10 cellular contexts compared by ENCODE assay signal in genomic region chr22:23767303-23767672, GRCh38. TPM values are rescaled to one million over a fixed set of nuclear protein-coding genes. Genes with fewer than 3 reads are reported as not detected.
DNase-seq lines count a peak whose midpoint lies in the region; ATAC-seq, FAIRE-seq and TF ChIP-seq lines count a peak whose summit lies in the region.
"Had no signal": no experiment of that assay in that cellular context is flagged by ENCODE, and none has a peak within 500 bp of the region (broad histone marks: within the 10 kb centered on the region; RNA-seq: fewer than 3 reads in every experiment).

No MANE protein-coding gene starts in this region.

- H3K79me2 ChIP-seq in astrocyte (ENCODE audit: insufficient read depth, low read length) (no peaks in the 10 kb centered on the region), keratinocyte (ENCODE audit: control insufficient read depth, insufficient read depth, low read length) (no peaks in the 10 kb centered on the region)

- no peaks in the 10 kb centered on the region for H3K27me3 ChIP-seq in astrocyte (ENCODE audit: insufficient read depth, low read length)
- H3K27me3 ChIP-seq in keratinocyte (ENCODE audit: control insufficient read depth, extremely low read depth, insufficient read depth, low read length), result peaks cover 9% of the 10 kb centered on the region
- H3K27me3 ChIP-seq in stomach smooth muscle (ENCODE audit: control insufficient read depth in 1 of 2, insufficient read depth in 2 of 2, low read length in 2 of 2), result no peaks in the 10 kb centered on the region

- H2AFZ ChIP-seq in astrocyte (ENCODE audit: low read depth, low read length) (peak overlapping the region; percentile 99), keratinocyte (ENCODE audit: control insufficient read depth, low read length) (peak overlapping the region; percentile 95)

- peaks cover 20 to 38% (median 25%) of the 10 kb centered on the region in 3 donors for H3K4me1 Mint-ChIP-seq in IgD-negative memory B cell
- peaks cover 6% of the 10 kb centered on the region for H3K4me1 Mint-ChIP-seq in astrocyte (ENCODE audit: low read depth, unreplicated experiment)

- H3K27ac ChIP-seq in astrocyte (ENCODE audit: low read depth, low read length), result no peak overlapping the region
- no peak overlapping the region for H3K27ac ChIP-seq in keratinocyte (ENCODE audit: control insufficient read depth, insufficient read depth, low read length)
- peak overlapping the region; percentile 86 for H3K27ac ChIP-seq in stomach smooth muscle (ENCODE audit: low read length)

- H3K27me3 Mint-ChIP-seq in IgD-negative memory B cell (no peaks in the 10 kb centered on the region), astrocyte (ENCODE audit: low read depth, unreplicated experiment) (no peaks in the 10 kb centered on the region)

- H3K27ac Mint-ChIP-seq in IgD-negative memory B cell, result peak overlapping the region in 1 of 3 donors; percentile 77
- no peak overlapping the region for H3K27ac Mint-ChIP-seq in astrocyte (ENCODE audit: unreplicated experiment)

- H3K36me3 ChIP-seq in astrocyte (ENCODE audit: insufficient read depth, low read length) (no peaks in the 10 kb centered on the region), keratinocyte (ENCODE audit: control insufficient read depth in 2 of 2, extremely low read depth in 1 of 2, insufficient read depth in 2 of 2, low read length in 2 of 2) (no peaks in the 10 kb centered on the region), stomach smooth muscle (ENCODE audit: control insufficient read depth in 2 of 2, insufficient read depth in 2 of 2, low read length in 2 of 2) (no peaks in the 10 kb centered on the region)

- H3K4me3 ChIP-seq in astrocyte (ENCODE audit: insufficient read depth, low read depth, low read length) (peak overlapping the region; percentile 72), keratinocyte (ENCODE audit: control insufficient read depth in 2 of 3, extremely low read depth in 1 of 3, insufficient read depth in 2 of 3, low read depth in 1 of 3, low read length in 3 of 3) (peak overlapping the region; percentile 13 to 69 (median 62)), stomach smooth muscle (ENCODE audit: low read length in 2 of 2) (peak overlapping the region; percentile 84 to 90)

- H3K36me3 Mint-ChIP-seq in IgD-negative memory B cell (peaks cover 2% of the 10 kb centered on the region), astrocyte (ENCODE audit: low read depth, unreplicated experiment) (no peaks in the 10 kb centered on the region)

- peaks cover 5% of the 10 kb centered on the region for H4K20me1 ChIP-seq in astrocyte (ENCODE audit: insufficient read depth, low read length)
- no peaks in the 10 kb centered on the region for H4K20me1 ChIP-seq in keratinocyte (ENCODE audit: control insufficient read depth, extremely low read depth, insufficient read depth, low read length)

- H3K4me2 ChIP-seq in astrocyte (ENCODE audit: low read length) (peak overlapping the region; percentile 100), keratinocyte (ENCODE audit: control insufficient read depth, extremely low read depth, insufficient read depth, low read depth, low read length) (peak overlapping the region; percentile 94)

- H3K4me1 ChIP-seq in astrocyte (ENCODE audit: insufficient read depth, low read length), result peaks cover 17% of the 10 kb centered on the region
- H3K4me1 ChIP-seq in keratinocyte (ENCODE audit: control insufficient read depth, extremely low read depth, insufficient read depth, low read length), result peaks cover 7% of the 10 kb centered on the region
- peaks cover 52% of the 10 kb centered on the region for H3K4me1 ChIP-seq in stomach smooth muscle (ENCODE audit: control insufficient read depth, insufficient read depth, low read length)

- H3K9me3 ChIP-seq in astrocyte (ENCODE audit: insufficient read depth, low read depth, low read length) (no peaks in the 10 kb centered on the region), keratinocyte (ENCODE audit: control insufficient read depth, low read depth, low read length) (no peaks in the 10 kb centered on the region), stomach smooth muscle (ENCODE audit: control insufficient read depth in 2 of 2, low read length in 2 of 2) (no peaks in the 10 kb centered on the region)

- H3K9me3 Mint-ChIP-seq in IgD-negative memory B cell (no peaks in the 10 kb centered on the region), astrocyte (ENCODE audit: unreplicated experiment) (no peaks in the 10 kb centered on the region)

- FAIRE-seq in astrocyte (lab: Jason Lieb, UNC) (no peak), keratinocyte (lab: Jason Lieb, UNC) (no peak)
- FAIRE-seq: colon had no signal

- no peaks in the 10 kb centered on the region for H3K9me1 ChIP-seq in keratinocyte (ENCODE audit: control insufficient read depth, extremely low read depth, insufficient read depth, low read length)

- TF ChIP-seq CTCF in astrocyte (IDR thresholded peaks at IDR 0.05; ENCODE audit: insufficient read depth, low read depth, low read length), result no peak
- no peak for TF ChIP-seq CTCF in keratinocyte (optimal IDR thresholded peaks at IDR 0.05 in 1 of 3, IDR thresholded peaks at IDR 0.05 in 1 of 3, conservative IDR thresholded peaks at IDR 0.05 in 1 of 3; ENCODE audit: extremely low read depth in 1 of 3, insufficient read depth in 2 of 3, low read length in 3 of 3)

- H3K9ac ChIP-seq in astrocyte (ENCODE audit: low read length) (peak overlapping the region; percentile 81), keratinocyte (ENCODE audit: control insufficient read depth, extremely low read depth, insufficient read depth, low read length) (peak overlapping the region; percentile 72), stomach smooth muscle (ENCODE audit: low read length in 2 of 2) (peak overlapping the region; percentile 86 to 88)

- no peak for ATAC-seq in GM18907 (IDR thresholded peaks at IDR 0.05; ENCODE audit: unreplicated experiment)

- dilution Hi-C loops in keratinocyte (cut with MboI; ENCODE audit: extremely low pct_ligation_motif_present, low sequenced_read_pairs), result no loop called here

- H3K4me3 Mint-ChIP-seq in IgD-negative memory B cell (peak overlapping the region; percentile 76 to 93 (median 88)), astrocyte (ENCODE audit: unreplicated experiment) (peak overlapping the region; percentile 69)

- DNase-seq in astrocyte (ENCODE audit: low read depth), result no peak
- DNase-seq in keratinocyte (ENCODE audit: low read depth, low spot score), result no peak
- DNase-seq in NCI-H345 treated with DMSO at 0.1 percent for 48 hours (lab: John Stamatoyannopoulos, UW; ENCODE audit: unreplicated experiment), result no peak
- no peak for DNase-seq in NCI-H510A treated with DMSO at 0.1 percent for 48 hours (lab: John Stamatoyannopoulos, UW)
- no peak for DNase-seq in DMS153 treated with DMSO at 0.1 percent for 48 hours (lab: John Stamatoyannopoulos, UW; ENCODE audit: unreplicated experiment)

RNA-seq across cellular contexts. Expression of gene CHCHD10, which starts 0.5 kb away (rescaled TPM):
- polyA plus RNA-seq in IgD-negative memory B cell (70.6 TPM), keratinocyte (10.4 to 14.8 TPM (median 10.6 TPM) in 3 replicates)
- total RNA-seq in astrocyte, result 60.9 and 70.5 TPM in 2 replicates
- polyA plus RNA-seq in keratinocyte (2011; ENCODE audit: low read depth), result 4.3 TPM
- polyA plus RNA-seq in keratinocyte (2011; cell fraction: cytosol; rRNA removed), result 31.4 and 45.7 TPM in 2 replicates
- 9.9 and 22.3 TPM in 2 replicates for polyA plus RNA-seq in keratinocyte (2011; cell fraction: nucleus; rRNA removed)
- polyA plus RNA-seq in keratinocyte (2012; ENCODE audit: low replicate concordance), result 39.3 and 66.4 TPM in 2 replicates
- 12.3 to 115 TPM (median 20.7 TPM) in 3 replicates for polyA minus RNA-seq in keratinocyte
- polyA minus RNA-seq in keratinocyte (2011; cell fraction: cytosol; rRNA and poly(A)+ RNA removed), result 30.9 TPM
- polyA minus RNA-seq in keratinocyte (2011; cell fraction: nucleus; rRNA and poly(A)+ RNA removed), result 4.7 and 13.8 TPM in 2 replicates

RNA-seq across cellular contexts. Expression of gene C22orf15, which starts 4.5 kb away (rescaled TPM):
- polyA plus RNA-seq in IgD-negative memory B cell (not detected), keratinocyte (0.06 TPM in 1 of 3 replicates, not detected in the others)
- total RNA-seq in astrocyte, result 0.38 and 0.39 TPM in 2 replicates
- polyA plus RNA-seq in keratinocyte (2011; ENCODE audit: low read depth), result not detected
- polyA plus RNA-seq in keratinocyte (2011; cell fraction: cytosol; rRNA removed), result not detected in 2 replicates
- not detected in 2 replicates for polyA plus RNA-seq in keratinocyte (2011; cell fraction: nucleus; rRNA removed)
- polyA plus RNA-seq in keratinocyte (2012; ENCODE audit: low replicate concordance), result not detected in 2 replicates
- polyA minus RNA-seq in keratinocyte, result not detected in 3 replicates
- polyA minus RNA-seq in keratinocyte (2011; cell fraction: cytosol; rRNA and poly(A)+ RNA removed), result not detected
- not detected in 2 replicates for polyA minus RNA-seq in keratinocyte (2011; cell fraction: nucleus; rRNA and poly(A)+ RNA removed)
- total RNA-seq: HT-29 had no signal

RNA-seq across cellular contexts. Expression of gene MMP11, which starts 5.4 kb away (rescaled TPM):
- polyA plus RNA-seq in IgD-negative memory B cell, result 6.6 TPM
- 12.2 and 23.7 TPM in 2 replicates for total RNA-seq in astrocyte
- polyA plus RNA-seq in keratinocyte, result 0.06 to 0.20 TPM (median 0.13 TPM) in 3 replicates
- not detected for polyA plus RNA-seq in keratinocyte (2011; ENCODE audit: low read depth)
- not detected in 2 replicates for polyA plus RNA-seq in keratinocyte (2011; cell fraction: cytosol; rRNA removed)
- polyA plus RNA-seq in keratinocyte (2011; cell fraction: nucleus; rRNA removed), result 0.12 and 0.20 TPM in 2 replicates
- polyA plus RNA-seq in keratinocyte (2012; ENCODE audit: low replicate concordance), result 0.15 TPM in 1 of 2 replicates, not detected in the other
- polyA minus RNA-seq in keratinocyte, result 0.38 TPM in 1 of 3 replicates, not detected in the others
- not detected for polyA minus RNA-seq in keratinocyte (2011; cell fraction: cytosol; rRNA and poly(A)+ RNA removed)
- polyA minus RNA-seq in keratinocyte (2011; cell fraction: nucleus; rRNA and poly(A)+ RNA removed), result not detected in 2 replicates

RNA-seq across cellular contexts. Expression of gene VPREB3, which starts 13.1 kb away (rescaled TPM):
- polyA plus RNA-seq in IgD-negative memory B cell, result 1,081 TPM
- 0.50 TPM in 1 of 2 replicates, not detected in the other for total RNA-seq in astrocyte
- polyA plus RNA-seq in keratinocyte, result 0.19 TPM in 1 of 3 replicates, not detected in the others
- 1.2 TPM for polyA plus RNA-seq in keratinocyte (2011; ENCODE audit: low read depth)
- polyA plus RNA-seq in keratinocyte (2011; cell fraction: cytosol; rRNA removed), result 0.22 TPM in 1 of 2 replicates, not detected in the other
- not detected in 2 replicates for polyA plus RNA-seq in keratinocyte (2011; cell fraction: nucleus; rRNA removed)
- 1.7 TPM in 1 of 2 replicates, not detected in the other for polyA plus RNA-seq in keratinocyte (2012; ENCODE audit: low replicate concordance)
- polyA minus RNA-seq in keratinocyte, result not detected in 3 replicates
- not detected for polyA minus RNA-seq in keratinocyte (2011; cell fraction: cytosol; rRNA and poly(A)+ RNA removed)
- not detected in 2 replicates for polyA minus RNA-seq in keratinocyte (2011; cell fraction: nucleus; rRNA and poly(A)+ RNA removed)
- total RNA-seq: HT-29 had no signal

RNA-seq across cellular contexts. Expression of gene ZNF70, which starts 16.4 kb away (rescaled TPM):
- polyA plus RNA-seq in IgD-negative memory B cell, result 0.20 TPM
- 8.8 and 10.3 TPM in 2 replicates for total RNA-seq in astrocyte
- polyA plus RNA-seq in keratinocyte, result 0.46 to 0.82 TPM (median 0.55 TPM) in 3 replicates
- 0.20 TPM for polyA plus RNA-seq in keratinocyte (2011; ENCODE audit: low read depth)
- polyA plus RNA-seq in keratinocyte (2011; cell fraction: cytosol; rRNA removed), result 0.55 and 0.69 TPM in 2 replicates
- polyA plus RNA-seq in keratinocyte (2011; cell fraction: nucleus; rRNA removed), result 2.1 and 2.9 TPM in 2 replicates
- 0.44 and 1.2 TPM in 2 replicates for polyA plus RNA-seq in keratinocyte (2012; ENCODE audit: low replicate concordance)
- polyA minus RNA-seq in keratinocyte, result 2.3 to 8.0 TPM (median 2.6 TPM) in 3 replicates
- polyA minus RNA-seq in keratinocyte (2011; cell fraction: cytosol; rRNA and poly(A)+ RNA removed), result 1.3 TPM
- 1.8 and 3.7 TPM in 2 replicates for polyA minus RNA-seq in keratinocyte (2011; cell fraction: nucleus; rRNA and poly(A)+ RNA removed)
